Comparison of ENCODE assay signal across 13 cellular contexts in the genomic region with DNA sequence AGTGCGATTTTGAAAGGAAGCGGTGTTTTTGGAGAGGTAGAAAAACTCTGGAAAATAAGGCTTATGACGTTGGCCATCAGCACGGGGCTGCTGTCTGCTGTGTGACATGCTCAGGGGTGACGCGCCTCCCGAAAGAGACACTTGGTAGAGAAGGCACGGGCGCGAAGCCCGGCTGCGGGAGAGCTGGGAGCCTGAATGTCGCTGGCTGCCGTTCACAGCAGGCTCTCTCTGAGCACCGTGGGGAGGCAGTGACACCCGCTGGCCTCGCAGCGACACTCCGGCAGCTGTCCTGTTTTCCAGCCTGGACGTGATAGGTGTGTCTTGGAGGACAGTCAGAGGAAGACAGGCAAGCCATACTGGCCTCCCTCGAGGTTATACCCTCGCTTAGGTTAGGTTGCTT.
DNase-seq lines count a peak whose midpoint lies in the region; ATAC-seq and TF ChIP-seq lines count a peak whose summit lies in the region.
"Had no signal": no experiment of that assay in that cellular context is flagged by ENCODE, and none has a peak within 500 bp of the region (broad histone marks: within the 10 kb centered on the region; RNA-seq: fewer than 3 reads in every experiment).

No MANE protein-coding gene starts in this region.

- no peak overlapping the region for H3K4me2 ChIP-seq in parathyroid adenoma (ENCODE audit: low read length)

- no peaks in the 10 kb centered on the region for H3K36me3 ChIP-seq in parathyroid adenoma (ENCODE audit: control insufficient read depth, insufficient read depth, low read length)

- H3K27ac ChIP-seq in parathyroid adenoma = no peak overlapping the region

- no peak overlapping the region for H3K4me3 ChIP-seq in parathyroid adenoma (ENCODE audit: low read depth, low read length)

- intact Hi-C loops in cardiac septum (cut with DNase I) = no loop called here

- H3K79me2 ChIP-seq in parathyroid adenoma = no peaks in the 10 kb centered on the region

- H2AFZ ChIP-seq in parathyroid adenoma = peak overlapping the region; percentile 41

- H3K27me3 ChIP-seq in parathyroid adenoma (ENCODE audit: control insufficient read depth, insufficient read depth, low read length) = no peaks in the 10 kb centered on the region

- peak; percentile 50 for TF ChIP-seq CTCF in parathyroid adenoma (IDR thresholded peaks at IDR 0.05)

- no peaks in the 10 kb centered on the region for H3K4me1 ChIP-seq in parathyroid adenoma

- H3K9ac ChIP-seq in parathyroid adenoma = no peak overlapping the region

- peak; percentile 66 for DNase-seq in DMS79 treated with DMSO at 0.1 percent for 48 hours (lab: John Stamatoyannopoulos, UW)
- DNase-seq in NCI-H1694 treated with DMSO at 0.1 percent for 48 hours (lab: John Stamatoyannopoulos, UW) = peak; percentile 73
- peak; percentile 70 for DNase-seq in ecto neural progenitor cell (ENCODE audit: low spot score)
- no peak for DNase-seq in activated T-cell treated with anti-CD3 and anti-CD28 coated beads for 4 hours
- no peak for DNase-seq in germinal center (ENCODE audit: low spot score)
- DNase-seq in cardiac septum (ENCODE audit: low spot score) = no peak
- DNase-seq: activated gamma-delta T cell treated with Interleukin-2 at 50 U/mL for 16 hours; CD8-positive, alpha-beta T cell; cortex of kidney; stimulated activated CD4-positive, alpha-beta T cell treated with anti-CD3 and anti-CD28 coated beads, Interleukin-2, amount 100 ng/mL, for 24 hours had no signal

- H3K9me3 ChIP-seq in parathyroid adenoma (ENCODE audit: control insufficient read depth, low read length) = no peaks in the 10 kb centered on the region

- ATAC-seq in HG03175 (IDR thresholded peaks at IDR 0.05; ENCODE audit: unreplicated experiment) = no peak
- ATAC-seq: activated CD4-positive, CD25-positive, alpha-beta regulatory T cell treated with anti-CD3 and anti-CD28 coated beads, Interleukin-2, amount 50 U/mL, for 24 hours; CD8-positive, alpha-beta T cell had no signal

Comparison
In these comparisons a context has a peak if more than half of its experiments do, and no peak if none do; other contexts are left out.
1. DNase-seq: peak in DMS79 treated with DMSO at 0.1 percent for 48 hours (single experiment), NCI-H1694 treated with DMSO at 0.1 percent for 48 hours (single experiment) and ecto neural progenitor cell (single experiment); none in activated T-cell treated with anti-CD3 and anti-CD28 coated beads for 4 hours (single experiment), germinal center (single experiment) and cardiac septum (single experiment).